Comparison of ENCODE assay signal across 8 cellular contexts in the genomic region with DNA sequence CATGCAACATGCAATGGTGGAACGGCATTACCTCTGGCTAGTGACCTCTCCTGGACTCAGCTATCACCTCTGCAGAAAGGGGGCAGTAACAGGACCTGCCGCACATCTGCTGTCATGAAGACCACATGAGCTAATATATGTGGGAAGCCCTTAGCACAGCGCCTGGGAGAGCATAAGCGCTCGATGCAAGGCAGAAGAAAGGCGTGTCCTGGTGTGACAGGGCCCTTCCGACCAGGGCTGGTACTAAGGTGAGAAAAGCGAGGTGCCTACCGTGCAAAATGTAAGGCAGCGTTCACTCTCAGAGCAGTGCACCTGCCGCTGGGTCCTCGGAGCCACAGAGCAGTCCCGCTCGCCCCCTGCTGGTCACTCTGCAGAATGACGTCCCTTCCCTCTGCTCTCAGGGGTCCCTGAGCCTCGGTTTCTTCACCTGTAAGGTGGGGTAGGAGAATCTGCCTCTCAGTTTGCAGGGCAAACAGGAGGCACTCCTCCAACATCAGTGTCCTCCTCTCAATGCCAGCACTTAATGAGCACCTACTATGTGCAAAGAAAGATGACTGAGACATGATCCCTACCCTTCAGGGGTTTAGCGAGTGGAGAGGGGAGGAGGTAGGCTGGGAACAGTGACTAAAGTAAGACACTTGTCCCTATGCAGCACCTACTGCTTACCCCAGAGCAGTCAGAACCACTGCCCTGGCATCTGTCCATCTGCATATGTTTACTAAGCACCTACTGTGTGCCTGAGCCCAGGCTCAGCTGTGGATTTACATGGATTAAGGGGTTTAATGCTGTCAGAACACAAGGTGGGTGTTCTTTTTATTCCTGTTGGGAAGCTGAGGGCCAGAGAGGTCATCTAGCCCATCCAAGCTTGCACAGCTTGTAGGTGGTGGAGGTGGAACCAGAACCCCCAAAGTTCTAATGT. TPM values are rescaled to one million over a fixed set of nuclear protein-coding genes. Genes with fewer than 3 reads are reported as not detected.
DNase-seq lines count a peak whose midpoint lies in the region; ATAC-seq and TF ChIP-seq lines count a peak whose summit lies in the region.

No MANE protein-coding gene starts in this region.

- H3K27me3 Mint-ChIP-seq in activated T-cell treated with anti-CD3 and anti-CD28 coated beads, Interleukin-2, amount 50 U/mL, for 24 hours: peaks cover 22% of the 10 kb centered on the region
- peaks cover 8% of the 10 kb centered on the region for H3K27me3 Mint-ChIP-seq in neural crest cell (ENCODE audit: low read depth)

- no peaks in the 10 kb centered on the region for H3K36me3 Mint-ChIP-seq in activated T-cell treated with anti-CD3 and anti-CD28 coated beads, Interleukin-2, amount 50 U/mL, for 24 hours (ENCODE audit: low read depth)
- no peaks in the 10 kb centered on the region for H3K36me3 Mint-ChIP-seq in neural crest cell (ENCODE audit: low read depth)

- H3K4me3 ChIP-seq in GM12865 (ENCODE audit: low read depth, low read length): no peak overlapping the region
- H3K4me3 ChIP-seq in HUES48 (ENCODE audit: low read depth, low read length): peak overlapping the region; percentile 40; the same call in 1 of the 2 replicates
- no peak overlapping the region for H3K4me3 ChIP-seq in fibroblast of mammary gland (ENCODE audit: control insufficient read depth, low read depth, low read length)

- no peaks in the 10 kb centered on the region for H3K4me1 ChIP-seq in HUES48 (ENCODE audit: control insufficient read depth, insufficient read depth, low read length)

- no peaks in the 10 kb centered on the region for H3K9me3 ChIP-seq in HUES48 (ENCODE audit: control insufficient read depth, insufficient read depth, low read length)

- H3K9me3 Mint-ChIP-seq in activated T-cell treated with anti-CD3 and anti-CD28 coated beads, Interleukin-2, amount 50 U/mL, for 24 hours: no peaks in the 10 kb centered on the region
- H3K9me3 Mint-ChIP-seq in neural crest cell: no peaks in the 10 kb centered on the region

- H3K27ac ChIP-seq in HUES48 (ENCODE audit: low read depth, low read length) (no peak overlapping the region), substantia nigra (ENCODE audit: low read depth, low read length, poor library complexity, severe bottlenecking) (no peak overlapping the region)

- no peak overlapping the region for H3K9ac ChIP-seq in HUES48 (ENCODE audit: low read depth, low read length)

- TF ChIP-seq CTCF in GM12865 (IDR thresholded peaks at IDR 0.05; ENCODE audit: insufficient read depth, low read depth, low read length, missing control alignments) (peak; percentile 99), fibroblast of mammary gland (conservative IDR thresholded peaks at IDR 0.05; ENCODE audit: control insufficient read depth, insufficient read depth, low read depth, low read length) (peak; percentile 93), neural crest cell (conservative IDR thresholded peaks at IDR 0.05) (peak; percentile 98)

- H3K27me3 ChIP-seq in HUES48 (ENCODE audit: control insufficient read depth, insufficient read depth, low read length): no peaks in the 10 kb centered on the region; the same call in 1 of the 2 replicates

- H3K27ac Mint-ChIP-seq in activated T-cell treated with anti-CD3 and anti-CD28 coated beads, Interleukin-2, amount 50 U/mL, for 24 hours: no peak overlapping the region
- no peak overlapping the region for H3K27ac Mint-ChIP-seq in neural crest cell (ENCODE audit: unreplicated experiment)

- DNase-seq in GM12865 (ENCODE audit: low read depth) (peak; percentile 81), OCI-M1 (lab: John Stamatoyannopoulos, UW) (peak; percentile 69), fibroblast of mammary gland (ENCODE audit: low read depth) (peak; percentile 40), neural crest cell (ENCODE audit: low read depth, low spot score) (peak; percentile 72), substantia nigra (lab: John Stamatoyannopoulos, UW) (peak in 37 of 49 donors; percentile 5 to 69 (median 29))
- peak; percentile 82 for DNase-seq in activated T-cell treated with anti-CD3 and anti-CD28 coated beads, Interleukin-2, amount 50 U/mL, for 24 hours

- H3K36me3 ChIP-seq in HUES48 (ENCODE audit: control insufficient read depth, insufficient read depth, low read length): no peaks in the 10 kb centered on the region

- no peak for ATAC-seq in HG03469 (IDR thresholded peaks at IDR 0.05; ENCODE audit: unreplicated experiment)

- no peak overlapping the region for H3K4me3 Mint-ChIP-seq in activated T-cell treated with anti-CD3 and anti-CD28 coated beads, Interleukin-2, amount 50 U/mL, for 24 hours
- H3K4me3 Mint-ChIP-seq in neural crest cell: no peak overlapping the region

- H3K4me1 Mint-ChIP-seq in activated T-cell treated with anti-CD3 and anti-CD28 coated beads, Interleukin-2, amount 50 U/mL, for 24 hours (ENCODE audit: low read depth): peaks cover 24% of the 10 kb centered on the region
- peaks cover 11% of the 10 kb centered on the region for H3K4me1 Mint-ChIP-seq in neural crest cell

RNA-seq across cellular contexts. Expression of a gene that starts 41.1 kb away (rescaled TPM):
- total RNA-seq in neural crest cell: 7.1 and 9.8 TPM in 2 replicates

Comparison
In these comparisons a context has a peak if more than half of its experiments do, and no peak if none do; other contexts are left out.
1. DNase-seq: peak in every context shown above with its lines; median percentile 82 in activated T-cell treated with anti-CD3 and anti-CD28 coated beads, Interleukin-2, amount 50 U/mL, for 24 hours; 81 in GM12865; 72 in neural crest cell; 69 in OCI-M1; 40 in fibroblast of mammary gland; 29 in substantia nigra.